Comparison of ENCODE assay signal across 29 cellular contexts in the genomic region with DNA sequence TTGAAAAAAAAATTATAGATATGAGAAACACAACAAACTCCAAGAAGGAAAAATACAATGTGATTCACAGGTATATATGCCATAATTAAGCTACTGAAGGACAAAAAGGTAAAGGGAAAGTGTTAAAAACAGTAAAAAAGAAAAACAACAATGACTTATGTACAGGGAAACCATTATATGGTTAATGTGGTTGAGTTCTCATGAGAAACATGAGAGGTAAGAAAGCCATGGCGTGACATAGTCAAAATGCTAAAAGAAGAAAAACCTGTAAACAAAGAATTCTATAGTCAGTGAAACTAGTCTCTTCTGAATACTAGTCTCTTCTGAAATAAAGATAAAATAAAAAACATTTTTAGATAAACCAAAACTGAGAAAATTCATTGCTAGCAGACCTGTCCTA.
"Had no signal": no experiment of that assay in that cellular context is flagged by ENCODE, and none has a peak within 500 bp of the region (broad histone marks: within the 10 kb centered on the region; RNA-seq: fewer than 3 reads in every experiment).

No MANE protein-coding gene starts in this region.

- H3K27me3 ChIP-seq: adrenal gland, body of pancreas, brain microvascular endothelial cell, breast epithelium had no signal

- H3K27ac ChIP-seq: adrenal gland, body of pancreas, brain microvascular endothelial cell, breast epithelium, VCaP had no signal

- ATAC-seq: activated CD8-positive, alpha-beta T cell treated with anti-CD3 and anti-CD28 coated beads for 36 hours; activated T-cell treated with anti-CD3 and anti-CD28 coated beads, Interleukin-2, amount 50 U/mL, for 4 hours; activated T-helper 17 cell treated with anti-CD3 and anti-CD28 coated beads, Interleukin-2, amount 50 U/mL, for 72 hours; body of pancreas had no signal

- H3K9me3 ChIP-seq: body of pancreas had no signal

- H3K36me3 ChIP-seq: adrenal gland, brain microvascular endothelial cell, breast epithelium had no signal

- DNase-seq: activated B cell treated with CpG ODN at 0.5 μM for 24 hours; activated CD4-positive, alpha-beta memory T cell treated with anti-CD3 and anti-CD28 coated beads for 36 hours; activated CD4-positive, alpha-beta T cell treated with anti-CD3 and anti-CD28 coated beads for 4 hours; activated CD4-positive, alpha-beta T cell treated with anti-CD3 and anti-CD28 coated beads, Interleukin-2, amount 10 ng/mL, durations not matched to agents 24 days and 14 days; activated CD4-positive, alpha-beta T cell treated with anti-CD3 and anti-CD28 coated beads, Interleukin-2, amount 50 U/mL, for 1 hour; activated CD4-positive, alpha-beta T cell treated with anti-CD3 and anti-CD28 coated beads, Interleukin-2, amount 50 U/mL, for 4 hours; activated CD4-positive, CD25-positive, alpha-beta regulatory T cell treated with anti-CD3 and anti-CD28 coated beads, Interleukin-2, amount 50 U/mL, for 72 hours; activated CD8-positive, alpha-beta memory T cell treated with anti-CD3 and anti-CD28 coated beads, Interleukin-2, amount 50 U/mL, for 4 hours; activated CD8-positive, alpha-beta T cell treated with anti-CD3 and anti-CD28 coated beads for 36 hours; activated effector memory CD4-positive, alpha-beta T cell treated with anti-CD3 and anti-CD28 coated beads, Interleukin-2, amount 50 U/mL, for 16 hours; activated gamma-delta T cell treated with Interleukin-2 at 50 U/mL for 16 hours; activated naive CD4-positive, alpha-beta T cell; activated naive CD4-positive, alpha-beta T cell treated with anti-CD3 and anti-CD28 coated beads for 36 hours; activated naive CD4-positive, alpha-beta T cell treated with anti-CD3 and anti-CD28 coated beads, Interleukin-2, amount 50 U/mL, for 16 hours; activated naive CD8-positive, alpha-beta T cell treated with anti-CD3 and anti-CD28 coated beads for 36 hours; activated T-cell treated with anti-CD3 and anti-CD28 coated beads for 4 hours; activated T-cell treated with anti-CD3 and anti-CD28 coated beads, Interleukin-2, amount 50 U/mL, for 1 hour; activated T-cell treated with anti-CD3 and anti-CD28 coated beads, Interleukin-2, amount 50 U/mL, for 4 hours; activated T-cell treated with anti-CD3 and anti-CD28 coated beads, Interleukin-2, amount 50 U/mL, for 72 hours; adrenal gland; amniotic stem cell; aorta; body of pancreas; brain microvascular endothelial cell; central memory CD4-positive, alpha-beta T cell; T-helper 9 cell had no signal

- H3K4me3 ChIP-seq: adrenal gland, body of pancreas, breast epithelium had no signal

- H3K4me1 ChIP-seq: adrenal gland, body of pancreas, breast epithelium had no signal
